In genomic region chr16:77289331-77289809, GRCh38 we compare ENCODE assay signal across 16 cellular contexts.
DNase-seq lines count a peak whose midpoint lies in the region; ATAC-seq, FAIRE-seq and TF ChIP-seq lines count a peak whose summit lies in the region.
"Had no signal": no experiment of that assay in that cellular context is flagged by ENCODE, and none has a peak within 500 bp of the region (broad histone marks: within the 10 kb centered on the region; RNA-seq: fewer than 3 reads in every experiment).

No MANE protein-coding gene starts in this region.

- no peaks in the 10 kb centered on the region for H3K36me3 Mint-ChIP-seq in activated CD8-positive, alpha-beta memory T cell treated with anti-CD3 and anti-CD28 coated beads, Interleukin-2, amount 10 ng/mL, durations not matched to agents 7 days and 5 days
- H3K36me3 Mint-ChIP-seq: activated CD4-positive, alpha-beta memory T cell treated with anti-CD3 and anti-CD28 coated beads for 36 hours; activated naive CD8-positive, alpha-beta T cell treated with anti-CD3 and anti-CD28 coated beads, Interleukin-2, amount 10 ng/mL, durations not matched to agents 7 days and 5 days had no signal

- in situ Hi-C loops in astrocyte of the spinal cord (cut with HindIII; ENCODE audit: low sequenced_read_pairs) (no loop called here), HepG2 (cut with HindIII; ENCODE audit: extremely low pct_ligation_motif_present, low pct_unique_long_range_greater_than_20kb) (no loop called here)

- ATAC-seq in HepG2 = no peak
- ATAC-seq in activated CD8-positive, alpha-beta memory T cell treated with anti-CD3 and anti-CD28 coated beads, Interleukin-2, amount 10 ng/mL, durations not matched to agents 7 days and 5 days = no peak
- ATAC-seq: effector memory CD8-positive, alpha-beta T cell had no signal

- H3K4me3 ChIP-seq in AG09309 (ENCODE audit: control insufficient read depth, low read depth, low read length) (no peak overlapping the region), HUES6 (ENCODE audit: low read depth, low read length) (no peak overlapping the region), astrocyte of the spinal cord (ENCODE audit: low read depth, low read length) (no peak overlapping the region), HepG2 (replicated peaks in 1 of 3; ENCODE audit: insufficient read depth in 1 of 3, low read depth in 2 of 3, low read length in 3 of 3) (no peak overlapping the region)

- H3K36me3 ChIP-seq in HUES6 (ENCODE audit: control insufficient read depth, insufficient read depth, low read length) = no peaks in the 10 kb centered on the region
- no peaks in the 10 kb centered on the region for H3K36me3 ChIP-seq in HepG2 (replicated peaks in 1 of 2; ENCODE audit: control insufficient read depth in 1 of 2, insufficient read depth in 2 of 2, low read length in 2 of 2)

- H4K20me1 ChIP-seq in HepG2 (ENCODE audit: insufficient read depth, low read length) = no peaks in the 10 kb centered on the region

- FAIRE-seq in HepG2 (lab: Jason Lieb, UNC) = no peak

- intact Hi-C loops in HepG2 (cut with micrococcal nuclease; ENCODE audit: unreplicated experiment) = no loop called here

- TF ChIP-seq CTCF in AG09309 (IDR thresholded peaks at IDR 0.05; ENCODE audit: control insufficient read depth, insufficient read depth, low read depth, low read length, missing control alignments) = no peak
- no peak for TF ChIP-seq CTCF in astrocyte of the spinal cord (IDR thresholded peaks at IDR 0.05; ENCODE audit: low read depth, low read length)
- no peak for TF ChIP-seq CTCF in HepG2 (CRISPR knock-in tag; IDR thresholded peaks at IDR 0.05)

- POLR2A ChIA-PET in HepG2 (lab: Yijun Ruan, JAX) = no interaction called here

- no TSS peak for BruUV-seq in HepG2 (replicated peaks; lab: Mats Ljungman, UMichigan)

- no peak overlapping the region for H3K4me3 Mint-ChIP-seq in activated CD8-positive, alpha-beta memory T cell treated with anti-CD3 and anti-CD28 coated beads, Interleukin-2, amount 10 ng/mL, durations not matched to agents 7 days and 5 days
- H3K4me3 Mint-ChIP-seq: activated CD4-positive, alpha-beta memory T cell treated with anti-CD3 and anti-CD28 coated beads for 36 hours; activated naive CD8-positive, alpha-beta T cell treated with anti-CD3 and anti-CD28 coated beads, Interleukin-2, amount 10 ng/mL, durations not matched to agents 7 days and 5 days; B cell; effector memory CD8-positive, alpha-beta T cell; nephron had no signal

- CTCF ChIA-PET in HepG2 (lab: Yijun Ruan, JAX; ENCODE audit: low intra/inter-chr PET ratio, low total read pairs) = no interaction called here
- CTCF ChIA-PET in activated CD8-positive, alpha-beta memory T cell treated with anti-CD3 and anti-CD28 coated beads, Interleukin-2, amount 10 ng/mL, durations not matched to agents 7 days and 5 days (lab: Charles Lee) = no interaction called here

- peak overlapping the region; percentile 61; the same call in 1 of the 2 replicates for H3K27ac ChIP-seq in HUES6 (ENCODE audit: low read depth, low read length)
- no peak overlapping the region for H3K27ac ChIP-seq in HepG2 (ENCODE audit: extremely low read length, insufficient read depth, low read length)
- H3K27ac ChIP-seq: KMS-11 had no signal

- H3K9me3 Mint-ChIP-seq in activated CD8-positive, alpha-beta memory T cell treated with anti-CD3 and anti-CD28 coated beads, Interleukin-2, amount 10 ng/mL, durations not matched to agents 7 days and 5 days (ENCODE audit: low read depth) = no peaks in the 10 kb centered on the region
- H3K9me3 Mint-ChIP-seq: activated CD4-positive, alpha-beta memory T cell treated with anti-CD3 and anti-CD28 coated beads for 36 hours; activated naive CD8-positive, alpha-beta T cell treated with anti-CD3 and anti-CD28 coated beads, Interleukin-2, amount 10 ng/mL, durations not matched to agents 7 days and 5 days; effector memory CD8-positive, alpha-beta T cell; nephron had no signal

- peak; percentile 16 for DNase-seq in AG09309 (ENCODE audit: low read depth)
- DNase-seq in astrocyte of the spinal cord (ENCODE audit: low read depth, low spot score) = peak; percentile 76
- peak; percentile 64 for DNase-seq in left kidney (ENCODE audit: low read depth, low spot score)
- DNase-seq in activated CD8-positive, alpha-beta memory T cell treated with anti-CD3 and anti-CD28 coated beads for 24 hours = no peak
- no peak for DNase-seq in HepG2 (ENCODE audit: low spot score)
- no peak for DNase-seq in inferior parietal cortex (ENCODE audit: extremely low spot score)
- no peak for DNase-seq in activated CD8-positive, alpha-beta memory T cell treated with anti-CD3 and anti-CD28 coated beads, Interleukin-2, amount 10 ng/mL, durations not matched to agents 7 days and 5 days
- DNase-seq: activated CD4-positive, alpha-beta memory T cell treated with anti-CD3 and anti-CD28 coated beads for 36 hours; activated naive CD8-positive, alpha-beta T cell treated with anti-CD3 and anti-CD28 coated beads, Interleukin-2, amount 10 ng/mL, durations not matched to agents 7 days and 5 days; effector memory CD8-positive, alpha-beta T cell; GDM1; stimulated activated naive CD4-positive, alpha-beta T cell had no signal

- no peak for TF ChIP-seq RAD21 in HepG2 (CRISPR knock-in tag; IDR thresholded peaks at IDR 0.05)

- H3K27me3 ChIP-seq in HUES6 (ENCODE audit: control insufficient read depth, insufficient read depth, low read length) (no peaks in the 10 kb centered on the region), HepG2 (ENCODE audit: control insufficient read depth in 1 of 2, insufficient read depth in 2 of 2, low read length in 2 of 2) (peaks cover 0 to 40% of the 10 kb centered on the region in 2 experiments; a peak in 3 of 5 replicates)

- no peaks in the 10 kb centered on the region for H3K4me1 Mint-ChIP-seq in activated CD8-positive, alpha-beta memory T cell treated with anti-CD3 and anti-CD28 coated beads, Interleukin-2, amount 10 ng/mL, durations not matched to agents 7 days and 5 days
- H3K4me1 Mint-ChIP-seq: activated naive CD8-positive, alpha-beta T cell treated with anti-CD3 and anti-CD28 coated beads, Interleukin-2, amount 10 ng/mL, durations not matched to agents 7 days and 5 days; B cell; nephron had no signal

- peak overlapping the region; percentile 54 for H3K9ac ChIP-seq in HUES6 (ENCODE audit: low read length)
- H3K9ac ChIP-seq in HepG2 (ENCODE audit: insufficient read depth, low read depth, low read length) = no peak overlapping the region
- H3K9ac ChIP-seq: KMS-11 had no signal

- no peaks in the 10 kb centered on the region for H3K27me3 Mint-ChIP-seq in activated CD8-positive, alpha-beta memory T cell treated with anti-CD3 and anti-CD28 coated beads, Interleukin-2, amount 10 ng/mL, durations not matched to agents 7 days and 5 days

- H3K4me1 ChIP-seq in HUES6 (ENCODE audit: control insufficient read depth, insufficient read depth, low read length) (peaks cover 7% of the 10 kb centered on the region; the same call in 1 of the 2 replicates), HepG2 (ENCODE audit: insufficient read depth, low read length) (no peaks in the 10 kb centered on the region)

- no peaks in the 10 kb centered on the region for H3K9me3 ChIP-seq in HUES6 (ENCODE audit: control insufficient read depth, insufficient read depth, low read depth, low read length)
- no peaks in the 10 kb centered on the region for H3K9me3 ChIP-seq in HepG2 (ENCODE audit: low read length)

- H2AFZ ChIP-seq in HepG2 (ENCODE audit: low read length) = no peak overlapping the region

- WGBS in HepG2 (ENCODE audit: low lambda C conversion rate) = 0% methylated on average over 2 of the region's 2 CpGs

- no peak overlapping the region for H3K4me2 ChIP-seq in HepG2 (ENCODE audit: low read depth, low read length)
- H3K4me2 ChIP-seq: KMS-11 had no signal

- H3K27ac Mint-ChIP-seq in activated CD8-positive, alpha-beta memory T cell treated with anti-CD3 and anti-CD28 coated beads, Interleukin-2, amount 10 ng/mL, durations not matched to agents 7 days and 5 days = no peak overlapping the region
- H3K27ac Mint-ChIP-seq: activated CD4-positive, alpha-beta memory T cell treated with anti-CD3 and anti-CD28 coated beads for 36 hours; activated naive CD8-positive, alpha-beta T cell treated with anti-CD3 and anti-CD28 coated beads, Interleukin-2, amount 10 ng/mL, durations not matched to agents 7 days and 5 days; B cell; effector memory CD8-positive, alpha-beta T cell; nephron had no signal

- no peaks in the 10 kb centered on the region for H3K79me2 ChIP-seq in HepG2 (ENCODE audit: insufficient read depth, low read length)

- TF ChIP-seq POLR2A in HepG2 (IDR thresholded peaks at IDR 0.05; ENCODE audit: insufficient read depth in 1 of 2, low read depth in 2 of 2, low read length in 2 of 2) = no peak

- TF ChIP-seq EP300 in HepG2 (IDR thresholded peaks at IDR 0.05; ENCODE audit: low read depth in 2 of 2, low read length in 2 of 2) (no peak), HepG2 (CRISPR knock-in tag; IDR thresholded peaks at IDR 0.05; ENCODE audit: borderline replicate concordance) (no peak)

TF ChIP-seq in HepG2, 621 proteins besides CTCF, POLR2A, EP300 and RAD21:
- TF ChIP-seq ARID2 (CRISPR knock-in tag; IDR thresholded peaks at IDR 0.05; ENCODE audit: borderline replicate concordance) = no peak
- TF ChIP-seq EHMT2 (IDR thresholded peaks at IDR 0.05; ENCODE audit: borderline replicate concordance, low read depth, low read length) = no peak

Comparison
In these comparisons a context has a peak if more than half of its experiments do, and no peak if none do; other contexts are left out.
1. DNase-seq: peak in AG09309 (single experiment), astrocyte of the spinal cord (single experiment) and left kidney (single experiment); none in activated CD8-positive, alpha-beta memory T cell treated with anti-CD3 and anti-CD28 coated beads for 24 hours (single experiment), HepG2 (single experiment), inferior parietal cortex (single experiment) and activated CD8-positive, alpha-beta memory T cell treated with anti-CD3 and anti-CD28 coated beads, Interleukin-2, amount 10 ng/mL, durations not matched to agents 7 days and 5 days (single experiment).